20 cellular contexts compared by ENCODE assay signal in the genomic region with DNA sequence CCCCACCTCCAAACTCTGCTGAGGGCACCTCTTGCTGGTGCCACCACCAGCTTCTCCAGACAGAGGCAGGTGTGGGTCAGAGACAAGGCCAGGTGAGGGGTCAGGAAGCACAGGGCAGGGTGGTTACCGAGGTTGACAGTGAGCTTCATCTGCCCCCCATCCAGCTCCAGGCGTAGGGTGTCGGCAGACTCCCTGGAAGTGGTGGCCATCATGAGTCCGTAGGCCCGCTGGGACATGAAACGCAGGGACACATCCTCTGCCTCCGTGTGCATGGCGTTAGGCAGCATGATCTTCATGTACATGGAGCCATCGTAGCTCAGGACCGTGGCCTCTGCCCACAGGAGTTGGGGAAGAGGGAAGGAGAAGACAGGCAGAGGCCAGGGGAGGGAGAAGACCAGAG.
DNase-seq lines count a peak whose midpoint lies in the region; ATAC-seq and TF ChIP-seq lines count a peak whose summit lies in the region.
"Had no signal": no experiment of that assay in that cellular context is flagged by ENCODE, and none has a peak within 500 bp of the region (broad histone marks: within the 10 kb centered on the region; RNA-seq: fewer than 3 reads in every experiment).

No MANE protein-coding gene starts in this region.

- H3K27me3 Mint-ChIP-seq in osteocyte (ENCODE audit: unreplicated experiment): no peaks in the 10 kb centered on the region
- H3K27me3 Mint-ChIP-seq in effector memory CD8-positive, alpha-beta T cell: peaks cover 0 to 26% of the 10 kb centered on the region in 2 donors

- peak overlapping the region in 1 of 2 donors; percentile 69 for H3K27ac ChIP-seq in breast epithelium

- no peak for ATAC-seq in effector memory CD8-positive, alpha-beta T cell (replicated peaks)
- ATAC-seq: mucosa of descending colon had no signal

- no peaks in the 10 kb centered on the region for H3K36me3 ChIP-seq in breast epithelium
- H3K36me3 ChIP-seq: heart right ventricle, left ventricle myocardium inferior, tibial nerve had no signal

- intact Hi-C loops in breast epithelium (cut with DNase I; ENCODE audit: low total_unique reads): no loop called here

- H3K36me3 Mint-ChIP-seq in osteocyte (ENCODE audit: unreplicated experiment): no peaks in the 10 kb centered on the region
- no peaks in the 10 kb centered on the region for H3K36me3 Mint-ChIP-seq in effector memory CD8-positive, alpha-beta T cell (ENCODE audit: insufficient read depth)

- no peak overlapping the region for H3K4me3 ChIP-seq in NB4 (ENCODE audit: low read depth, low read length)
- peak overlapping the region in 2 of 3 donors; percentile 10 to 52 for H3K4me3 ChIP-seq in breast epithelium
- H3K4me3 ChIP-seq: mucosa of descending colon had no signal

- H3K4me3 Mint-ChIP-seq in osteocyte (ENCODE audit: unreplicated experiment): peak overlapping the region; percentile 18
- H3K4me3 Mint-ChIP-seq in effector memory CD8-positive, alpha-beta T cell: no peak overlapping the region
- H3K4me3 Mint-ChIP-seq: endodermal cell, H9 had no signal

- no peak for TF ChIP-seq CTCF in NB4 (IDR thresholded peaks at IDR 0.05; ENCODE audit: low read depth, low read length)
- TF ChIP-seq CTCF in breast epithelium (IDR thresholded peaks at IDR 0.05): no peak
- TF ChIP-seq CTCF in osteocyte (IDR thresholded peaks at IDR 0.05): no peak

- peak; percentile 12 for DNase-seq in NB4 (ENCODE audit: low read depth)
- no peak for DNase-seq in breast epithelium (ENCODE audit: low spot score in 2 of 2)
- no peak for DNase-seq in osteocyte (ENCODE audit: extremely low spot score, unreplicated experiment)
- DNase-seq in stimulated activated naive CD4-positive, alpha-beta T cell (lab: John Stamatoyannopoulos, UW): no peak
- DNase-seq in mucosa of gallbladder (ENCODE audit: low spot score): no peak
- no peak for DNase-seq in effector memory CD8-positive, alpha-beta T cell
- DNase-seq in GM03348 (ENCODE audit: low spot score): no peak
- DNase-seq: activated CD4-positive, CD25-positive, alpha-beta regulatory T cell treated with anti-CD3 and anti-CD28 coated beads, Interleukin-2, amount 50 U/mL, for 72 hours; activated naive CD4-positive, alpha-beta T cell treated with anti-CD3 and anti-CD28 coated beads, Interleukin-2, amount 50 U/mL, for 16 hours; activated T-cell treated with anti-CD3 and anti-CD28 coated beads, Interleukin-2, amount 50 U/mL, for 48 hours; AML-193; COR-L47; endodermal cell; H9; heart right ventricle; left ventricle myocardium inferior; NCI-H1417 treated with DMSO at 0.1 percent for 48 hours; NCI-H510A treated with DMSO at 0.1 percent for 48 hours had no signal

- H3K27me3 ChIP-seq in breast epithelium: no peaks in the 10 kb centered on the region
- H3K27me3 ChIP-seq: tibial nerve had no signal

- peak overlapping the region; percentile 77 for H3K27ac Mint-ChIP-seq in osteocyte (ENCODE audit: unreplicated experiment)
- H3K27ac Mint-ChIP-seq in effector memory CD8-positive, alpha-beta T cell: no peak overlapping the region
- H3K27ac Mint-ChIP-seq: endodermal cell had no signal

- H3K4me1 Mint-ChIP-seq in osteocyte (ENCODE audit: unreplicated experiment): peaks cover 30% of the 10 kb centered on the region
- H3K4me1 Mint-ChIP-seq in effector memory CD8-positive, alpha-beta T cell (ENCODE audit: low read depth in 2 of 2): no peaks in the 10 kb centered on the region

- H3K9me3 Mint-ChIP-seq in osteocyte (ENCODE audit: unreplicated experiment): no peaks in the 10 kb centered on the region
- no peaks in the 10 kb centered on the region for H3K9me3 Mint-ChIP-seq in effector memory CD8-positive, alpha-beta T cell
- H3K9me3 Mint-ChIP-seq: endodermal cell, H9 had no signal

- TF ChIP-seq POLR2A in NB4 (IDR thresholded peaks at IDR 0.05; ENCODE audit: extremely low read depth, insufficient read length) (no peak), breast epithelium (IDR thresholded peaks at IDR 0.05) (no peak)

- H3K9me3 ChIP-seq in breast epithelium: no peaks in the 10 kb centered on the region
- H3K9me3 ChIP-seq: heart right ventricle, left ventricle myocardium inferior, mucosa of descending colon, tibial nerve had no signal

- no peaks in the 10 kb centered on the region for H3K4me1 ChIP-seq in breast epithelium
